ENCODE assay signal across 19 cellular contexts in the genomic region with DNA sequence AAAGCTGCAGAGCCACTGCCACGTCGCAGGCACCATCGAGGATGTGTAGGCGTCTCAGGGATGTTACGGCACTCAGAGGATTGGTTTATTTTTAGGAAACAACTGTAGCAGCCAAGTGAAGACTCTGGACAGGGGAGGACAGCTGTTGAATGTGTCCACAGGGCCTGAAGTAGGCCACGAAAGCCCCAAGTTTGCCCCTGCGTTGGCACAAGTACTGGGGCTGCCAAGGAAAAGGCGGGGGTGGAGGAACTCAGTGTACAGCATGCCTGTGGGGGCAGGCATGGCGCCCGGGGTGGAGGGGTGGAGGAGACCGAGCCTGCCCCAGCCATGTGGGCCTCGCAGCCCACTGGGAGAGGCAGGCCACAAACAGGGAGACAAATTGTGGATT.
A peak's percentile ranks its signal among the peaks of the same experiment; 100 is the strongest.
DNase-seq lines count a peak whose midpoint lies in the region; ATAC-seq and TF ChIP-seq lines count a peak whose summit lies in the region.
"Had no signal": no experiment of that assay in that cellular context is flagged by ENCODE, and none has a peak within 500 bp of the region (broad histone marks: within the 10 kb centered on the region; RNA-seq: fewer than 3 reads in every experiment).

No MANE protein-coding gene starts in this region.

- TF ChIP-seq CTCF in HEK293 (tag by site-specific recombination; IDR thresholded peaks at IDR 0.05): no peak
- no peak for TF ChIP-seq CTCF in fibroblast of villous mesenchyme (IDR thresholded peaks at IDR 0.05; ENCODE audit: insufficient read depth, low read depth, low read length)
- no peak for TF ChIP-seq CTCF in GM10266 (IDR thresholded peaks at IDR 0.05; ENCODE audit: control insufficient read depth, insufficient read depth, low read depth, missing control alignments)
- TF ChIP-seq CTCF in MCF 10A (IDR thresholded peaks at IDR 0.05; ENCODE audit: unreplicated experiment): no peak

- no peak overlapping the region for H3K4me3 Mint-ChIP-seq in stimulated activated effector memory CD8-positive, alpha-beta T cell treated with anti-CD3 and anti-CD28 coated beads, Interleukin-12 subunit alpha, Interleukin-12 subunit beta, amount 100 ng/mL, for 72 hours
- H3K4me3 Mint-ChIP-seq in T-cell (no peak overlapping the region), MCF 10A (ENCODE audit: unreplicated experiment) (no peak overlapping the region)
- H3K4me3 Mint-ChIP-seq: activated B cell treated with CpG ODN at 0.5 μM for 24 hours; CD8-positive, alpha-beta T cell; effector memory CD8-positive, alpha-beta T cell; GM23338; T-helper 17 cell had no signal

- H3K36me3 Mint-ChIP-seq in stimulated activated effector memory CD8-positive, alpha-beta T cell treated with anti-CD3 and anti-CD28 coated beads, Interleukin-12 subunit alpha, Interleukin-12 subunit beta, amount 100 ng/mL, for 72 hours: no peaks in the 10 kb centered on the region
- H3K36me3 Mint-ChIP-seq in T-cell (peaks cover 21% of the 10 kb centered on the region), MCF 10A (ENCODE audit: insufficient read depth, unreplicated experiment) (peaks cover 5% of the 10 kb centered on the region)

- H3K27ac ChIP-seq in HEK293 (ENCODE audit: extremely low read depth, low read depth, low read length): no peak overlapping the region

- H3K27ac Mint-ChIP-seq in stimulated activated effector memory CD8-positive, alpha-beta T cell treated with anti-CD3 and anti-CD28 coated beads, Interleukin-12 subunit alpha, Interleukin-12 subunit beta, amount 100 ng/mL, for 72 hours: peak overlapping the region; percentile 26
- no peak overlapping the region for H3K27ac Mint-ChIP-seq in T-cell
- no peak overlapping the region for H3K27ac Mint-ChIP-seq in MCF 10A (ENCODE audit: low read depth, unreplicated experiment)
- H3K27ac Mint-ChIP-seq: activated B cell treated with CpG ODN at 0.5 μM for 24 hours; effector memory CD8-positive, alpha-beta T cell; GM23338; T-helper 17 cell had no signal

- H3K4me3 ChIP-seq in HEK293 (ENCODE audit: low read depth, low read length) (no peak overlapping the region), fibroblast of villous mesenchyme (ENCODE audit: low read depth, low read length) (no peak overlapping the region)
- H3K4me3 ChIP-seq: GM23338 had no signal

- H3K9me3 ChIP-seq in HEK293 (ENCODE audit: control insufficient read depth, insufficient read depth, low read depth, low read length): no peaks in the 10 kb centered on the region

- H3K27me3 Mint-ChIP-seq in T-cell (no peaks in the 10 kb centered on the region), MCF 10A (ENCODE audit: insufficient read depth, unreplicated experiment) (no peaks in the 10 kb centered on the region)
- H3K27me3 Mint-ChIP-seq: activated B cell treated with CpG ODN at 0.5 μM for 24 hours; effector memory CD8-positive, alpha-beta T cell; T-helper 17 cell had no signal

- intact Hi-C loops in MCF 10A (cut with micrococcal nuclease): no loop called here

- peaks cover 2% of the 10 kb centered on the region; the same call in 1 of the 2 replicates for H3K4me1 ChIP-seq in HEK293 (ENCODE audit: control insufficient read depth, insufficient read depth, low read length)

- CTCF ChIA-PET in HEK293 (lab: Yijun Ruan, JAX): interaction anchor here (0.6 to 10.3 kb wide), 2 partner anchors 25 to 398 kb away, joined by 3 to 100 read pairs; no protein-coding TSS in a partner anchor
- CTCF ChIA-PET in T-cell (lab: Charles Lee): no interaction called here
- CTCF ChIA-PET in MCF 10A (lab: Yijun Ruan, JAX): interaction anchor here (0.9 to 3.9 kb wide), 2 partner anchors 12 to 25 kb away, joined by 6 to 21 read pairs; no protein-coding TSS in a partner anchor

- no peak for ATAC-seq in stimulated activated effector memory CD8-positive, alpha-beta T cell treated with anti-CD3 and anti-CD28 coated beads, Interleukin-12 subunit alpha, Interleukin-12 subunit beta, amount 100 ng/mL, for 72 hours
- ATAC-seq in GM19463 (IDR thresholded peaks at IDR 0.05; ENCODE audit: unreplicated experiment): no peak
- ATAC-seq in T-cell (replicated peaks in 1 of 4): no peak
- ATAC-seq: CD8-positive, alpha-beta T cell; effector memory CD8-positive, alpha-beta T cell; GM23338; T-helper 17 cell had no signal

- H3K9me3 Mint-ChIP-seq in stimulated activated effector memory CD8-positive, alpha-beta T cell treated with anti-CD3 and anti-CD28 coated beads, Interleukin-12 subunit alpha, Interleukin-12 subunit beta, amount 100 ng/mL, for 72 hours: no peaks in the 10 kb centered on the region
- no peaks in the 10 kb centered on the region for H3K9me3 Mint-ChIP-seq in T-cell
- no peaks in the 10 kb centered on the region for H3K9me3 Mint-ChIP-seq in MCF 10A (ENCODE audit: unreplicated experiment)
- H3K9me3 Mint-ChIP-seq: CD8-positive, alpha-beta T cell; effector memory CD8-positive, alpha-beta T cell; GM23338 had no signal

- POLR2A ChIA-PET in HEK293 (lab: Yijun Ruan, JAX) (no interaction called here), T-cell (lab: Charles Lee) (no interaction called here), MCF 10A (lab: Yijun Ruan, JAX) (interaction anchor here (0.6 kb wide), 1 partner anchor 706 kb away, joined by 3 read pairs; no protein-coding TSS in a partner anchor)

- H3K4me1 Mint-ChIP-seq in stimulated activated effector memory CD8-positive, alpha-beta T cell treated with anti-CD3 and anti-CD28 coated beads, Interleukin-12 subunit alpha, Interleukin-12 subunit beta, amount 100 ng/mL, for 72 hours: peaks cover 10% of the 10 kb centered on the region
- H3K4me1 Mint-ChIP-seq in T-cell (peaks cover 8 to 11% (median 11%) of the 10 kb centered on the region in 3 donors), MCF 10A (ENCODE audit: insufficient read depth, unreplicated experiment) (no peaks in the 10 kb centered on the region)

- no peaks in the 10 kb centered on the region for H3K36me3 ChIP-seq in HEK293 (ENCODE audit: control insufficient read depth in 2 of 2, insufficient read depth in 1 of 2, low read length in 2 of 2)

- BruUV-seq in MCF 10A (replicated peaks; lab: Mats Ljungman, UMichigan): no TSS peak

- DNase-seq in fibroblast of villous mesenchyme (ENCODE audit: low read depth) (peak; percentile 11), myocyte (ENCODE audit: low read depth) (peak; percentile 98), GM10266 (ENCODE audit: extremely low spot score) (no peak), T-cell (no peak), MCF 10A (ENCODE audit: unreplicated experiment) (no peak)
- DNase-seq in stimulated activated effector memory CD8-positive, alpha-beta T cell treated with anti-CD3 and anti-CD28 coated beads, Interleukin-12 subunit alpha, Interleukin-12 subunit beta, amount 100 ng/mL, for 72 hours (ENCODE audit: low spot score in 2 of 2): peak in 1 of 2 donors; percentile 22
- DNase-seq: activated B cell treated with CpG ODN at 0.5 μM for 24 hours; amygdala; effector memory CD8-positive, alpha-beta T cell; midbrain; NCI-H1105 treated with DMSO at 0.1 percent for 48 hours; NCI-H2107; NCI-H526; SHP77 treated with DMSO at 0.1 percent for 48 hours; T-helper 17 cell had no signal

TF ChIP-seq in HEK293, 187 proteins besides CTCF, POLR2A, EP300 and RAD21 (continues in another document):
- TF ChIP-seq, protein P1, sequence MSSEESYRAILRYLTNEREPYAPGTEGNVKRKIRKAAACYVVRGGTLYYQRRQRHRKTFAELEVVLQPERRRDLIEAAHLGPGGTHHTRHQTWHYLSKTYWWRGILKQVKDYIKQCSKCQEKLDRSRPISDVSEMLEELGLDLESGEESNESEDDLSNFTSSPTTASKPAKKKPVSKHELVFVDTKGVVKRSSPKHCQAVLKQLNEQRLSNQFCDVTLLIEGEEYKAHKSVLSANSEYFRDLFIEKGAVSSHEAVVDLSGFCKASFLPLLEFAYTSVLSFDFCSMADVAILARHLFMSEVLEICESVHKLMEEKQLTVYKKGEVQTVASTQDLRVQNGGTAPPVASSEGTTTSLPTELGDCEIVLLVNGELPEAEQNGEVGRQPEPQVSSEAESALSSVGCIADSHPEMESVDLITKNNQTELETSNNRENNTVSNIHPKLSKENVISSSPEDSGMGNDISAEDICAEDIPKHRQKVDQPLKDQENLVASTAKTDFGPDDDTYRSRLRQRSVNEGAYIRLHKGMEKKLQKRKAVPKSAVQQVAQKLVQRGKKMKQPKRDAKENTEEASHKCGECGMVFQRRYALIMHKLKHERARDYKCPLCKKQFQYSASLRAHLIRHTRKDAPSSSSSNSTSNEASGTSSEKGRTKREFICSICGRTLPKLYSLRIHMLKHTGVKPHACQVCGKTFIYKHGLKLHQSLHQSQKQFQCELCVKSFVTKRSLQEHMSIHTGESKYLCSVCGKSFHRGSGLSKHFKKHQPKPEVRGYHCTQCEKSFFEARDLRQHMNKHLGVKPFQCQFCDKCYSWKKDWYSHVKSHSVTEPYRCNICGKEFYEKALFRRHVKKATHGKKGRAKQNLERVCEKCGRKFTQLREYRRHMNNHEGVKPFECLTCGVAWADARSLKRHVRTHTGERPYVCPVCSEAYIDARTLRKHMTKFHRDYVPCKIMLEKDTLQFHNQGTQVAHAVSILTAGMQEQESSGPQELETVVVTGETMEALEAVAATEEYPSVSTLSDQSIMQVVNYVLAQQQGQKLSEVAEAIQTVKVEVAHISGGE (tag by site-specific recombination; conservative IDR thresholded peaks at IDR 0.05; ENCODE audit: low read depth): no peak
- TF ChIP-seq, protein P2, sequence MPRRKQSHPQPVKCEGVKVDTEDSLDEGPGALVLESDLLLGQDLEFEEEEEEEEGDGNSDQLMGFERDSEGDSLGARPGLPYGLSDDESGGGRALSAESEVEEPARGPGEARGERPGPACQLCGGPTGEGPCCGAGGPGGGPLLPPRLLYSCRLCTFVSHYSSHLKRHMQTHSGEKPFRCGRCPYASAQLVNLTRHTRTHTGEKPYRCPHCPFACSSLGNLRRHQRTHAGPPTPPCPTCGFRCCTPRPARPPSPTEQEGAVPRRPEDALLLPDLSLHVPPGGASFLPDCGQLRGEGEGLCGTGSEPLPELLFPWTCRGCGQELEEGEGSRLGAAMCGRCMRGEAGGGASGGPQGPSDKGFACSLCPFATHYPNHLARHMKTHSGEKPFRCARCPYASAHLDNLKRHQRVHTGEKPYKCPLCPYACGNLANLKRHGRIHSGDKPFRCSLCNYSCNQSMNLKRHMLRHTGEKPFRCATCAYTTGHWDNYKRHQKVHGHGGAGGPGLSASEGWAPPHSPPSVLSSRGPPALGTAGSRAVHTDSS (tag by site-specific recombination; IDR thresholded peaks at IDR 0.05): no peak
- TF ChIP-seq ZNF76 (tag by site-specific recombination; IDR thresholded peaks at IDR 0.05; ENCODE audit: borderline replicate concordance, low read depth): no peak
- peak; percentile 30; the same call in 1 of the 2 replicates for TF ChIP-seq EGR2 (tag by site-specific recombination; IDR thresholded peaks at IDR 0.05; ENCODE audit: low read depth)
- no peak for TF ChIP-seq ZNF112 (tag by site-specific recombination; IDR thresholded peaks at IDR 0.05)
- no peak for TF ChIP-seq ZNF791 (tag by site-specific recombination; IDR thresholded peaks at IDR 0.05)

Comparison
In these comparisons a context has a peak if more than half of its experiments do, and no peak if none do; other contexts are left out.
1. DNase-seq: peak in fibroblast of villous mesenchyme (single experiment) and myocyte (single experiment); none in GM10266 (single experiment), T-cell (0 of 34) and MCF 10A (single experiment).
2. CTCF ChIA-PET loops: an anchor here in HEK293 (0.6 to 10.3 kb wide) and MCF 10A (0.9 to 3.9 kb wide); none called in T-cell.